Comparison of ENCODE assay signal across 25 cellular contexts in the genomic region with DNA sequence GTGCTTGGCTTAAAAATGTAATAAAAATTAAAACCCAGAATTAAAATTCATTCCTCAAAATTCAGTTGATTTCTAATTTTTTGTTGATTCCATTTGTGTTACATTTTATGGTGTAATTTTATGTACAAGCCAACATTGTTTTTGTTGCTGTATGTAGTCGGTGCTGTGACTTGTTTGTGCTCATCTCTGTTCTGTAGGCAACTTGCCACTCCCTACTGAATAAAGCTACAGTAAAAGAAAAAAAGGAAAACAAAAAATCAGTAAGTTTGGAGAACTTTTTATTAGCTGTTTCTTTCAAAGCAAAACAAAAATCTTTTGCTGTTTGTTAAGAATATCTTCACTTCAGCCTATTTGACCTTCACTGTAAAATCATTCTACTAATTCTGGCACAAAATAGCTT. TPM values are rescaled to one million over a fixed set of nuclear protein-coding genes. Genes with fewer than 3 reads are reported as not detected.
"Had no signal": no experiment of that assay in that cellular context is flagged by ENCODE, and none has a peak within 500 bp of the region (broad histone marks: within the 10 kb centered on the region; RNA-seq: fewer than 3 reads in every experiment).

No MANE protein-coding gene starts in this region.

- H3K27ac ChIP-seq: ascending aorta, body of pancreas, Peyer's patch, RWPE1 had no signal

- H3K4me3 ChIP-seq: ascending aorta, body of pancreas, Peyer's patch had no signal

- FAIRE-seq: bronchial epithelial cell had no signal

- H3K9me3 ChIP-seq: ascending aorta, body of pancreas, Peyer's patch had no signal

- ATAC-seq: activated CD8-positive, alpha-beta memory T cell treated with anti-CD3 and anti-CD28 coated beads, Interleukin-2, amount 10 ng/mL, durations not matched to agents 7 days and 5 days; body of pancreas; T-helper 17 cell; WTC11 had no signal

- H3K4me1 ChIP-seq: body of pancreas had no signal

- H3K27me3 ChIP-seq: ascending aorta, body of pancreas, Peyer's patch had no signal

- DNase-seq: activated CD4-positive, alpha-beta T cell treated with anti-CD3 and anti-CD28 coated beads, Interleukin-2, amount 10 ng/mL, durations not matched to agents 24 days and 14 days; activated CD4-positive, alpha-beta T cell treated with anti-CD3 and anti-CD28 coated beads, Interleukin-2, amount 50 U/mL, for 48 hours; activated CD4-positive, CD25-positive, alpha-beta regulatory T cell treated with anti-CD3 and anti-CD28 coated beads, Interleukin-2, amount 50 U/mL, for 72 hours; activated CD8-positive, alpha-beta memory T cell treated with anti-CD3 and anti-CD28 coated beads, Interleukin-2, amount 10 ng/mL, durations not matched to agents 7 days and 5 days; activated effector memory CD4-positive, alpha-beta T cell treated with Interleukin-2 at 50 U/mL for 16 hours; activated naive CD4-positive, alpha-beta T cell; activated T-cell treated with anti-CD3 and anti-CD28 coated beads, Interleukin-2, amount 50 U/mL, for 24 hours; amniotic stem cell; body of pancreas; central memory CD4-positive, alpha-beta T cell; Karpas-422; NCI-H1105 treated with DMSO at 0.1 percent for 48 hours; NCI-H1436 treated with DMSO at 0.1 percent for 48 hours; NCI-H187; NCI-H2081; NCI-H446; NCI-H524; Peyer's patch; SHP77; T-helper 17 cell; T-helper 9 cell had no signal

RNA-seq across cellular contexts. Expression of a gene that starts 44.3 kb away (rescaled TPM):
- total RNA-seq: ascending aorta, bronchial epithelial cell, Peyer's patch, WTC11 had no signal
